1 cellular context compared by ENCODE assay signal in the genomic region with DNA sequence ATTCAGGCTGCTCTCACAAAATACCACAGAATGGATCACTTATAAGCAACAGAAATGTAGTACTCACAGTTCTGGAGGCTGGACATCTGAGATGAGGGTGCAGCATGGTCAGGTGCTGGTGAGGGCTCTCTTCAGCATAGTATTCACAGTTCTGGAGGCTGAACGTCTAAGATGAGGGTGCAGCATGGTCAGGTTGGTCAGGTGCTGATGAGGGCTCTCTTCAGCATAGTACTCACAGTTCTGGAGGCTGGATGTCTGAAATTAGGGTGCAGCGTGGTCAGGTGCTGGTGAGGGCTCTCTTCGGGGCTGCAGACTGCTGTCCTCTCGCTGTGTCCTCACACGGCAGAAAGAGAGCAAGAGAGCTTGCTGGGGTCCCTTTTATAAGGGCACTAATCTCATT.
TF ChIP-seq lines count a peak whose summit lies in the region.

No MANE protein-coding gene starts in this region.

TF ChIP-seq in SK-N-SH, 30 proteins besides CTCF, POLR2A, EP300 and RAD21 (continued from another document):
- no peak for TF ChIP-seq FOSL2 (IDR thresholded peaks at IDR 0.05; ENCODE audit: borderline replicate concordance, low read depth)
- TF ChIP-seq POLR2AphosphoS5 (IDR thresholded peaks at IDR 0.05; ENCODE audit: low read depth, low read length) = no peak
- no peak for TF ChIP-seq NFIC (IDR thresholded peaks at IDR 0.05; ENCODE audit: borderline replicate concordance)
- TF ChIP-seq REST (IDR thresholded peaks at IDR 0.05; ENCODE audit: low read depth, low read length) = no peak
- no peak for TF ChIP-seq MXI1 (IDR thresholded peaks at IDR 0.05; ENCODE audit: low read depth, low read length)
- TF ChIP-seq MEF2A (IDR thresholded peaks at IDR 0.05; ENCODE audit: borderline replicate concordance, low read depth) = no peak
- no peak for TF ChIP-seq RCOR1 (IDR thresholded peaks at IDR 0.05; ENCODE audit: low read length)
- TF ChIP-seq ELF1 (IDR thresholded peaks at IDR 0.05) = no peak
TF ChIP-seq in SK-N-SH: peak in this region for 0.
